Comparison of ENCODE assay signal across 15 cellular contexts in the genomic region with DNA sequence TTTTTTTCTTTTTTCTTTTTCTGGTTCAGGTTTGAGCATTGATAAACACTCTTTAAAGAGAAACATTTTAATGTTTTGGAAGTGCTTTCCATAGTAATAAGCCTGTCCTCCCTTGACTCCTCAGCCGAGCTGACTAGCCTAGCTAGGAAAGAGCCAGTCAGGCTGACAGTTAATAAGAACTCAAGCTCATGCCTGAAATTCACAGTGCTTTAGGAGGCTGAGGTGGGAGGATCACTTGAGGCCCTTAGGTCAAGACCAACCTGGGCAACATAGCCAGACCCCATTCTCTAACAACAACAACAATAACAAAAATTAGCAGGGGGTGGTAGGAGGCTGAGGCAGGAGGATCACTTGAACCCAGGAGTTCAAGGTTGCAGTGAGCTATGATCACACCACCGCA. TPM values are rescaled to one million over a fixed set of nuclear protein-coding genes. Genes with fewer than 3 reads are reported as not detected.
DNase-seq lines count a peak whose midpoint lies in the region; ATAC-seq and TF ChIP-seq lines count a peak whose summit lies in the region.
"Had no signal": no experiment of that assay in that cellular context is flagged by ENCODE, and none has a peak within 500 bp of the region (broad histone marks: within the 10 kb centered on the region; RNA-seq: fewer than 3 reads in every experiment).

No MANE protein-coding gene starts in this region.

- H3K18ac ChIP-seq in H9 (ENCODE audit: insufficient read length, low read depth, low read length) = no peak overlapping the region

- no peak overlapping the region for H2BK120ac ChIP-seq in H9 (ENCODE audit: low read depth, low read length, poor library complexity, severe bottlenecking)

- H3K4me3 ChIP-seq in adipocyte (ENCODE audit: low read length) = no peak overlapping the region
- H3K4me3 ChIP-seq in right cardiac atrium (ENCODE audit: low read length) = no peak overlapping the region
- no peak overlapping the region for H3K4me3 ChIP-seq in spleen

- TF ChIP-seq POLR2A in spleen (IDR thresholded peaks at IDR 0.05) = no peak

- no peaks in the 10 kb centered on the region for H3K79me1 ChIP-seq in H9 (ENCODE audit: insufficient read depth, low read depth, low read length, poor library complexity, severe bottlenecking)

- no peaks in the 10 kb centered on the region for H3K79me2 ChIP-seq in H9 (ENCODE audit: insufficient read depth, low read length)

- DNase-seq in H9 (no peak), adipocyte (ENCODE audit: low read depth) (peak; percentile 31), right cardiac atrium (no peak), spleen (no peak)
- DNase-seq: activated T-cell treated with anti-CD3 and anti-CD28 coated beads for 4 hours; COR-L47; NCI-H2081 treated with DMSO at 0.1 percent for 48 hours; posterior cingulate gyrus; stimulated activated CD4-positive, alpha-beta T cell treated with anti-CD3 and anti-CD28 coated beads, Interleukin-4, amount 100 ng/mL, for 24 hours; stimulated activated naive CD4-positive, alpha-beta T cell treated with Interleukin-2 at 50 U/mL for 16 hours had no signal

- TF ChIP-seq CTCF in H9 (conservative IDR thresholded peaks at IDR 0.05) (no peak), spleen (IDR thresholded peaks at IDR 0.05 in 8 of 11, conservative IDR thresholded peaks at IDR 0.05 in 3 of 11) (no peak)

- peak overlapping the region; percentile 70 for H3K27ac ChIP-seq in H9 (ENCODE audit: insufficient read length, low read depth, low read length)
- H3K27ac ChIP-seq in right cardiac atrium (ENCODE audit: low read length) = peak overlapping the region; percentile 42
- peak overlapping the region in 7 of 8 donors; percentile 39 to 82 (median 72) for H3K27ac ChIP-seq in spleen

- H3K14ac ChIP-seq in H9 (ENCODE audit: insufficient read depth, low read length) = no peak overlapping the region

- H3K23me2 ChIP-seq in H9 (ENCODE audit: insufficient read length, low read depth, low read length, poor library complexity, severe bottlenecking) = no peaks in the 10 kb centered on the region

- H2BK5ac ChIP-seq in H9 (ENCODE audit: insufficient read length, low read length) = no peak overlapping the region

- H4K5ac ChIP-seq in H9 (ENCODE audit: insufficient read length, low read depth, low read length) = no peak overlapping the region

- H3K9me3 ChIP-seq in H9 (ENCODE audit: control insufficient read depth, low read depth, low read length) (no peaks in the 10 kb centered on the region), adipocyte (ENCODE audit: control insufficient read depth, low read length) (no peaks in the 10 kb centered on the region), right cardiac atrium (ENCODE audit: control insufficient read depth, low read length) (no peaks in the 10 kb centered on the region), spleen (no peaks in the 10 kb centered on the region)

- no peak overlapping the region for H2BK15ac ChIP-seq in H9 (ENCODE audit: low read depth, low read length)

- no peak overlapping the region for H3K4me3 Mint-ChIP-seq in H9
- H3K4me3 Mint-ChIP-seq: memory B cell had no signal

- H4K91ac ChIP-seq in H9 (ENCODE audit: insufficient read length, low read depth, low read length) = no peak overlapping the region

- peak overlapping the region; percentile 87 to 98 (median 96); a peak in 6 of 7 replicates for H3K27ac Mint-ChIP-seq in H9
- H3K27ac Mint-ChIP-seq: memory B cell had no signal

- intact Hi-C loops in right cardiac atrium (cut with DNase I) = no loop called here
- intact Hi-C loops in spleen (cut with DNase I; ENCODE audit: low total_unique reads) = no loop called here

- no peak for ATAC-seq in right cardiac atrium
- ATAC-seq in HG02981 (IDR thresholded peaks at IDR 0.05; ENCODE audit: unreplicated experiment) = no peak
- ATAC-seq in HG03139 (IDR thresholded peaks at IDR 0.05; ENCODE audit: unreplicated experiment) = no peak
- no peak for ATAC-seq in HG02678 (IDR thresholded peaks at IDR 0.05; ENCODE audit: unreplicated experiment)
- ATAC-seq: activated CD4-positive, CD25-positive, alpha-beta regulatory T cell treated with anti-CD3 and anti-CD28 coated beads, Interleukin-2, amount 50 U/mL, for 24 hours had no signal

- H3K36me3 Mint-ChIP-seq in H9 (ENCODE audit: insufficient read depth in 1 of 3, low read depth in 3 of 3) = peaks cover 15 to 35% (median 26%) of the 10 kb centered on the region in 3 experiments
- H3K36me3 Mint-ChIP-seq: memory B cell had no signal

- H3K4me2 ChIP-seq in H9 (ENCODE audit: insufficient read depth, insufficient read length, low read length) = no peak overlapping the region

- H3K4ac ChIP-seq in H9 (ENCODE audit: low read depth, low read length) = no peak overlapping the region

- WGBS in H9 (ENCODE audit: extremely low coverage, insufficient read length, low lambda C conversion rate) = no CpG with 5 or more reads among the region's 2 CpGs
- WGBS in right cardiac atrium = 81% methylated on average over 2 of the region's 2 CpGs
- WGBS in spleen, 5 donors = 57 to 98% (median 73%) methylated on average over 2 of the region's 2 CpGs

- peaks cover 58 to 65% of the 10 kb centered on the region in 2 experiments for H3K4me1 Mint-ChIP-seq in H9
- H3K4me1 Mint-ChIP-seq: memory B cell had no signal

- H3K27me3 Mint-ChIP-seq in H9 (ENCODE audit: low read depth) = no peaks in the 10 kb centered on the region; the same call in 1 of the 2 replicates
- H3K27me3 Mint-ChIP-seq: memory B cell had no signal

- H2AK5ac ChIP-seq in H9 (ENCODE audit: insufficient read length, low read length) = no peak overlapping the region

- peaks cover 6% of the 10 kb centered on the region; the same call in 1 of the 2 replicates for H3K4me1 ChIP-seq in H9 (ENCODE audit: insufficient read depth, low read length)
- H3K4me1 ChIP-seq in adipocyte (ENCODE audit: control insufficient read depth, insufficient read depth, low read length) = peaks cover 43% of the 10 kb centered on the region
- H3K4me1 ChIP-seq in right cardiac atrium (ENCODE audit: control insufficient read depth, insufficient read depth, low read length) = peaks cover 3% of the 10 kb centered on the region
- H3K4me1 ChIP-seq in spleen = peaks cover 0 to 40% (median 11%) of the 10 kb centered on the region in 6 donors

- no peak overlapping the region for H2AFZ ChIP-seq in H9 (ENCODE audit: low read length)

- H2BK12ac ChIP-seq in H9 (ENCODE audit: insufficient read length, low read depth, low read length) = peak overlapping the region; percentile 55

- no peak overlapping the region for H2BK20ac ChIP-seq in H9 (ENCODE audit: low read depth, low read length, poor library complexity, severe bottlenecking)

- no peak overlapping the region for H3K56ac ChIP-seq in H9 (ENCODE audit: insufficient read length, low read depth, low read length)

- no peaks in the 10 kb centered on the region for H4K20me1 ChIP-seq in H9 (ENCODE audit: control insufficient read depth, insufficient read depth, insufficient read length)

- no peaks in the 10 kb centered on the region for H3K9me3 Mint-ChIP-seq in H9
- H3K9me3 Mint-ChIP-seq: memory B cell had no signal

- no peak overlapping the region for H3K9ac ChIP-seq in H9 (ENCODE audit: extremely low read depth, insufficient read length, low read length)
- peak overlapping the region; percentile 28 for H3K9ac ChIP-seq in adipocyte (ENCODE audit: low read length)

- H3K36me3 ChIP-seq in adipocyte (ENCODE audit: control insufficient read depth, insufficient read depth, low read length, severe bottlenecking) = peaks cover 23% of the 10 kb centered on the region
- peaks cover 0 to 23% (median 0%) of the 10 kb centered on the region in 6 donors for H3K36me3 ChIP-seq in spleen

- no peak overlapping the region for H3T11ph ChIP-seq in H9 (ENCODE audit: low read length)

- H4K8ac ChIP-seq in H9 (replicated peaks; ENCODE audit: insufficient read length, low read depth, low read length) = no peak overlapping the region

- H3K23ac ChIP-seq in H9 (ENCODE audit: insufficient read length, low read depth, low read length) = no peak overlapping the region

- H3K27me3 ChIP-seq in H9 (ENCODE audit: insufficient read depth, low read length) (no peaks in the 10 kb centered on the region), adipocyte (replicated peaks; ENCODE audit: control insufficient read depth, insufficient read depth, low read length) (peaks cover 19% of the 10 kb centered on the region), right cardiac atrium (ENCODE audit: control insufficient read depth, insufficient read depth) (no peaks in the 10 kb centered on the region), spleen (replicated peaks in 1 of 7) (no peaks in the 10 kb centered on the region)

RNA-seq across cellular contexts. Expression of a gene that starts 53.4 kb away (rescaled TPM):
- total RNA-seq in H9 (2021) = not detected in 2 replicates
- total RNA-seq in right cardiac atrium = not detected
- polyA plus RNA-seq in right cardiac atrium = not detected
- total RNA-seq in spleen = not detected
- polyA plus RNA-seq in spleen = not detected
